Comparison of ENCODE assay signal across 9 cellular contexts in the genomic region with DNA sequence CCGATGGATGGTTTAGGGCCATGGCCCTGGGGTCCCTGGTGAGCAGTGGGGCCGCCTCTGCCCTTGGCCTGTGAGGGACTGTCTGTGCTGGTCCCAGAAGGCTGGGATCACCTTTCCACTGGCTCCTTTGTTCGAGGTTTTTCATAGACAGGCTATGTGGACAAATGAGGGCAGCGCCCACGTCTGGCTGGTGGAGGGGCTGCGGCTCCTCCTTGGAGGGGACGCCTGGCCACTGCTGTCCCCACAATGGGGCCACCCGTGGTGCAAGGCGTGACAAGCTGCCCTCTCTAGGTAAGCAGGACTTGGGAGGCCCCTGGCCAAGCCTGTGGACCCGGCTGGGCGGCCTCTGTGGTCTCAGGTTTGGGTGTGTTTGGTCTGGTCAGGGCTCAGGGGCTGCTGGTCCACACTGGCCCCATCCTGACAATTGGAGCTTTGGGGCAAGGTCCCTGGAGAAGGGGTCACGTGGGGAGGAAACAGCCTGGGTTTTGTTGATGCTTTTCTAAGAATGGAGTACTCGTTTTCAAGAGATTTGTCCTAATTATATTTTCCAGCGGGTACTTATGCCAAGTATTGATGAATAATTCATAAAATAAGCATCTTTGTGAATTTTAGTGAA. TPM values are rescaled to one million over a fixed set of nuclear protein-coding genes. Genes with fewer than 3 reads are reported as not detected.
A peak's percentile ranks its signal among the peaks of the same experiment; 100 is the strongest.
DNase-seq lines count a peak whose midpoint lies in the region; ATAC-seq, FAIRE-seq and TF ChIP-seq lines count a peak whose summit lies in the region.
"Had no signal": no experiment of that assay in that cellular context is flagged by ENCODE, and none has a peak within 500 bp of the region (broad histone marks: within the 10 kb centered on the region; RNA-seq: fewer than 3 reads in every experiment).

No MANE protein-coding gene starts in this region.

- peaks cover 51% of the 10 kb centered on the region for H3K4me1 Mint-ChIP-seq in neural crest cell

- no peaks in the 10 kb centered on the region for H3K27me3 Mint-ChIP-seq in neural crest cell (ENCODE audit: low read depth)

- no peak for ATAC-seq in GM18870 (IDR thresholded peaks at IDR 0.05; ENCODE audit: unreplicated experiment)
- no peak for ATAC-seq in GM21717 (IDR thresholded peaks at IDR 0.05; ENCODE audit: unreplicated experiment)
- ATAC-seq in HG03175 (IDR thresholded peaks at IDR 0.05; ENCODE audit: unreplicated experiment): no peak
- no peak for ATAC-seq in HG02884 (IDR thresholded peaks at IDR 0.05; ENCODE audit: unreplicated experiment)

- TF ChIP-seq CTCF in bronchial epithelial cell (IDR thresholded peaks at IDR 0.05; ENCODE audit: insufficient read depth, low read length, severe bottlenecking) (peak; percentile 22), neural crest cell (conservative IDR thresholded peaks at IDR 0.05) (peak; percentile 54)

- H3K4me3 ChIP-seq in bronchial epithelial cell (ENCODE audit: low read depth, low read length): no peak overlapping the region
- H3K4me3 ChIP-seq: sigmoid colon had no signal

- H3K27me3 ChIP-seq in bronchial epithelial cell (ENCODE audit: control insufficient read depth, insufficient read depth, low read length): peaks cover 23% of the 10 kb centered on the region

- H3K27ac Mint-ChIP-seq in neural crest cell (ENCODE audit: unreplicated experiment): peak overlapping the region; percentile 87

- H3K9me3 Mint-ChIP-seq in neural crest cell: no peaks in the 10 kb centered on the region

- DNase-seq in DMS79 treated with DMSO at 0.1 percent for 48 hours (lab: John Stamatoyannopoulos, UW) (peak; percentile 89), NCI-H187 (lab: John Stamatoyannopoulos, UW) (peak; percentile 73 to 82), bronchial epithelial cell (ENCODE audit: low read depth) (no peak), neural crest cell (ENCODE audit: low read depth, low spot score) (peak; percentile 46)
- DNase-seq: sigmoid colon had no signal

- H3K36me3 ChIP-seq in bronchial epithelial cell (ENCODE audit: control insufficient read depth, insufficient read depth, low read length): no peaks in the 10 kb centered on the region
- H3K36me3 ChIP-seq: sigmoid colon had no signal

- H3K4me3 Mint-ChIP-seq in neural crest cell: peak overlapping the region; percentile 88

- no peak for FAIRE-seq in bronchial epithelial cell (lab: Jason Lieb, UNC)

- H3K36me3 Mint-ChIP-seq in neural crest cell (ENCODE audit: low read depth): peaks cover 12% of the 10 kb centered on the region

RNA-seq across cellular contexts. Expression of gene MCF2L, which starts 33.3 kb away (rescaled TPM):
- total RNA-seq in bronchial epithelial cell (under 0.01 TPM in 2 replicates), neural crest cell (59.9 and 62.5 TPM in 2 replicates)

Comparison
In these comparisons a context has a peak if more than half of its experiments do, and no peak if none do; other contexts are left out.
1. RNA of gene MCF2L, which starts 33.3 kb away (total RNA-seq): 59.9 to 62.5 TPM in neural crest cell; under 0.01 TPM in bronchial epithelial cell; every median in the first group is over 10 times any median in the second.